ENCODE assay signal across 27 cellular contexts in genomic region chr15:80929689-80930088, GRCh38. TPM values are rescaled to one million over a fixed set of nuclear protein-coding genes. Genes with fewer than 3 reads are reported as not detected.
DNase-seq lines count a peak whose midpoint lies in the region; ATAC-seq, FAIRE-seq and TF ChIP-seq lines count a peak whose summit lies in the region.
"Had no signal": no experiment of that assay in that cellular context is flagged by ENCODE, and none has a peak within 500 bp of the region (broad histone marks: within the 10 kb centered on the region; RNA-seq: fewer than 3 reads in every experiment).

No MANE protein-coding gene starts in this region.

- H3K36me3 ChIP-seq in bronchial epithelial cell (ENCODE audit: control insufficient read depth, insufficient read depth, low read length) (no peaks in the 10 kb centered on the region), smooth muscle cell (ENCODE audit: low read depth) (no peaks in the 10 kb centered on the region)
- H3K36me3 ChIP-seq: Peyer's patch had no signal

- peaks cover 20% of the 10 kb centered on the region for H3K27me3 Mint-ChIP-seq in HFFc6 (ENCODE audit: insufficient read depth)
- H3K27me3 Mint-ChIP-seq: CD4-positive, alpha-beta memory T cell had no signal

- in situ Hi-C loops in KBM-7 (cut with MboI; ENCODE audit: low pct_unique_long_range_greater_than_20kb, low sequenced_read_pairs), result no loop called here

- no peak overlapping the region for H3K9ac ChIP-seq in smooth muscle cell (ENCODE audit: low read depth)

- peaks cover 27% of the 10 kb centered on the region for H3K36me3 Mint-ChIP-seq in HFFc6 (ENCODE audit: low read depth)

- H3K27ac ChIP-seq in RWPE1, result no peak overlapping the region
- peak overlapping the region; percentile 60 for H3K27ac ChIP-seq in smooth muscle cell (ENCODE audit: low read depth)
- H3K27ac ChIP-seq: lower lobe of right lung, Peyer's patch, psoas muscle, SK-N-MC, upper lobe of left lung had no signal

- H3K4me2 ChIP-seq in smooth muscle cell, result no peak overlapping the region

- POLR2A ChIA-PET in RWPE1 (lab: Yijun Ruan, JAX; ENCODE audit: low non-redundant PET), result no interaction called here

- no peak overlapping the region for H2AFZ ChIP-seq in smooth muscle cell (ENCODE audit: low read depth)

- no peaks in the 10 kb centered on the region for H3K79me2 ChIP-seq in smooth muscle cell (ENCODE audit: low read depth)

- no peak for ATAC-seq in stimulated activated naive CD8-positive, alpha-beta T cell treated with anti-CD3 and anti-CD28 coated beads, Interleukin-15, Interleukin-2, amounts not matched to agents 100 U/mL and 50 U/mL, for 24 hours
- ATAC-seq: lower lobe of right lung, psoas muscle had no signal

- 70% methylated on average over 4 of the region's 4 CpGs for WGBS in smooth muscle cell (ENCODE audit: low lambda C conversion rate)

- peak overlapping the region; percentile 47; the same call in 1 of the 2 replicates for H3K4me3 Mint-ChIP-seq in HFFc6
- H3K4me3 Mint-ChIP-seq: CD4-positive, alpha-beta memory T cell; endodermal cell had no signal

- peaks cover 5% of the 10 kb centered on the region for H3K9me3 Mint-ChIP-seq in HFFc6
- H3K9me3 Mint-ChIP-seq: CD4-positive, alpha-beta memory T cell; endodermal cell had no signal

- TF ChIP-seq CTCF in HFFc6 (IDR thresholded peaks at IDR 0.05) (no peak), RWPE1 (conservative IDR thresholded peaks at IDR 0.05; ENCODE audit: low read depth) (no peak), bronchial epithelial cell (IDR thresholded peaks at IDR 0.05; ENCODE audit: insufficient read depth, low read length, severe bottlenecking) (no peak), smooth muscle cell (IDR thresholded peaks at IDR 0.05; ENCODE audit: borderline replicate concordance, insufficient read depth, poor library complexity, severe bottlenecking) (no peak)

- no peaks in the 10 kb centered on the region for H3K9me3 ChIP-seq in smooth muscle cell (replicated peaks; ENCODE audit: low read depth)
- H3K9me3 ChIP-seq: lower lobe of right lung, Peyer's patch, psoas muscle, upper lobe of left lung had no signal

- H3K4me1 ChIP-seq in smooth muscle cell (ENCODE audit: low read depth), result no peaks in the 10 kb centered on the region
- H3K4me1 ChIP-seq: lower lobe of right lung, Peyer's patch, psoas muscle, upper lobe of left lung had no signal

- CTCF ChIA-PET in RWPE1 (lab: Yijun Ruan, JAX), result no interaction called here

- H3K4me1 Mint-ChIP-seq in HFFc6 (ENCODE audit: low read depth), result peaks cover 38% of the 10 kb centered on the region
- H3K4me1 Mint-ChIP-seq: CD4-positive, alpha-beta memory T cell had no signal

- peaks cover 15% of the 10 kb centered on the region for H3F3A ChIP-seq in smooth muscle cell (ENCODE audit: low read depth)

- peak overlapping the region; percentile 72 for H3K27ac Mint-ChIP-seq in HFFc6
- H3K27ac Mint-ChIP-seq: endodermal cell had no signal

- FAIRE-seq in bronchial epithelial cell (lab: Jason Lieb, UNC), result peak; percentile 40
- FAIRE-seq: kidney had no signal

- no peaks in the 10 kb centered on the region for H4K20me1 ChIP-seq in smooth muscle cell (ENCODE audit: low read depth)

- DNase-seq in HFFc6, result peak; percentile 12
- DNase-seq in RWPE1 (ENCODE audit: low spot score), result peak; percentile 46
- DNase-seq in bronchial epithelial cell (ENCODE audit: low read depth), result no peak
- no peak for DNase-seq in smooth muscle cell (lab: John Stamatoyannopoulos, UW; ENCODE audit: unreplicated experiment)
- no peak for DNase-seq in HuH-7.5 (ENCODE audit: low spot score)
- DNase-seq in KBM-7, result no peak
- no peak for DNase-seq in stimulated activated naive CD8-positive, alpha-beta T cell treated with anti-CD3 and anti-CD28 coated beads, Interleukin-15, Interleukin-2, amounts not matched to agents 100 U/mL and 50 U/mL, for 24 hours
- no peak for DNase-seq in DMS53 treated with DMSO at 0.1 percent for 48 hours (lab: John Stamatoyannopoulos, UW; ENCODE audit: unreplicated experiment)
- DNase-seq: activated CD4-positive, alpha-beta T cell treated with anti-CD3 and anti-CD28 coated beads for 48 hours; activated naive CD4-positive, alpha-beta T cell treated with Interleukin-2 at 50 U/mL for 16 hours; activated T-cell treated with anti-CD3 and anti-CD28 coated beads, Interleukin-2, amount 50 U/mL, for 48 hours; AML-193; amniotic stem cell; caudate nucleus; CD4-positive, alpha-beta memory T cell; endodermal cell; GF-D8; kidney; lower lobe of right lung; NCI-H524; Peyer's patch; psoas muscle; stimulated activated CD4-positive, alpha-beta T cell treated with anti-CD3 and anti-CD28 coated beads, Interleukin-2, amount 100 ng/mL, for 24 hours; substantia nigra; T-helper 2 cell; upper lobe of left lung had no signal

- H3K27me3 ChIP-seq in bronchial epithelial cell (ENCODE audit: control insufficient read depth, insufficient read depth, low read length) (no peaks in the 10 kb centered on the region), smooth muscle cell (ENCODE audit: low read depth) (no peaks in the 10 kb centered on the region)
- H3K27me3 ChIP-seq: Peyer's patch, upper lobe of left lung had no signal

- H3K4me3 ChIP-seq in bronchial epithelial cell (ENCODE audit: low read depth, low read length) (no peak overlapping the region), smooth muscle cell (no peak overlapping the region)
- H3K4me3 ChIP-seq: lower lobe of right lung, Peyer's patch, psoas muscle, SK-N-MC, upper lobe of left lung had no signal

RNA-seq across cellular contexts. Expression of gene MESD, which starts 59.9 kb away (rescaled TPM):
- total RNA-seq in HFFc6 (2021; fragmentation: NEBNext Ultra II Directional; extraction: Animal tissue kit (Norgen Biotek cat#: 25700)), result 10 to 100 TPM; 31.8 to 42.1 (median 38.3) TPM
- total RNA-seq in bronchial epithelial cell, result 23.9 and 24.7 TPM in 2 replicates
- total RNA-seq in smooth muscle cell, result 20.1 and 25.6 TPM in 2 replicates
- polyA plus RNA-seq in smooth muscle cell, result 41.4 and 57.4 TPM in 2 replicates

Comparison
In these comparisons a context has a peak if more than half of its experiments do, and no peak if none do; other contexts are left out.
1. DNase-seq: peak in HFFc6 (single experiment) and RWPE1 (single experiment); none in bronchial epithelial cell (single experiment), smooth muscle cell (single experiment), HuH-7.5 (single experiment), KBM-7 (single experiment), stimulated activated naive CD8-positive, alpha-beta T cell treated with anti-CD3 and anti-CD28 coated beads, Interleukin-15, Interleukin-2, amounts not matched to agents 100 U/mL and 50 U/mL, for 24 hours (single experiment) and DMS53 treated with DMSO at 0.1 percent for 48 hours (single experiment).